In the genomic region with DNA sequence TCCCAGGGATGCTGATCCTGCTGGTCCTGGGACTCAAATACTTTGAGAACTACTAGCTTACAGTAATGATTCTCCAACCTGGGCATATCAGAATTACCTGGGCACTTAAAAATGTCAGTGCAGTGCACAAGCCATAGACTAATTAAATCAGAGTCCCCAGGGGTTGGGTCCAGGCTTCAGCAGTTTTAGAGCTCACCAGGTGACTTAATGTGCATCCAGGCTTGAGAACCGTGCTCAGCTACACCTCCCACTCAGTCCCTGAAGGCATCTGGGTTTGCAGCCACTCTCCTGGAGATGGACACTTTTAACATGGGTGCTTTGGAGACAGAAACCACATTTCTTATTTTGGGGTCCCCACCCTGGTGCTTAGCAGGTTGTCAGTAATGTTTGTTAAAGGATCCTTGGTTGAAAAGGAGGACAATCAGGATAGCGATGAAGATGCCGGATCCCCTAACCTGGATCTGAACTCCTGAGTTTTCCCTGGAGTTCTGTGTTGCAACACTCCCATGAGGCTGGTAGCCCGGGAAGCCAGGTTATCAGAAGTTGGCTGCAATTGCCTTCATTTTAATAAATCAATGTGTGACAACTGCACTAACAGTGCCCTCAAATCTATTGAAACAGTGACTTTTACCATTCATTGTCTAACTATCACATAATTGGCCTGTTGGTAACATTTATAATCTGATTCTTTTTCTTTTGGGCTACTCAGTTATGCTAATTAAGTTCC, we compare ENCODE assay signal across 11 cellular contexts. TPM values are rescaled to one million over a fixed set of nuclear protein-coding genes. Genes with fewer than 3 reads are reported as not detected.
DNase-seq lines count a peak whose midpoint lies in the region; ATAC-seq and TF ChIP-seq lines count a peak whose summit lies in the region.
"Had no signal": no experiment of that assay in that cellular context is flagged by ENCODE, and none has a peak within 500 bp of the region (broad histone marks: within the 10 kb centered on the region; RNA-seq: fewer than 3 reads in every experiment).

No MANE protein-coding gene starts in this region.

- H3K9me3 ChIP-seq in ascending aorta, result no peaks in the 10 kb centered on the region
- H3K9me3 ChIP-seq: neutrophil, thoracic aorta had no signal

- peaks cover 3% of the 10 kb centered on the region for H3K36me3 Mint-ChIP-seq in effector memory CD8-positive, alpha-beta T cell (ENCODE audit: insufficient read depth)
- no peaks in the 10 kb centered on the region for H3K36me3 Mint-ChIP-seq in WTC11

- H3K4me3 Mint-ChIP-seq in effector memory CD8-positive, alpha-beta T cell, result peak overlapping the region in 1 of 2 donors; percentile 13
- no peak overlapping the region for H3K4me3 Mint-ChIP-seq in WTC11

- H3K9me3 Mint-ChIP-seq in effector memory CD8-positive, alpha-beta T cell, result no peaks in the 10 kb centered on the region
- H3K9me3 Mint-ChIP-seq in WTC11, result no peaks in the 10 kb centered on the region

- ATAC-seq in GM18858 (IDR thresholded peaks at IDR 0.05; ENCODE audit: unreplicated experiment) (peak; percentile 27), GM21526 (IDR thresholded peaks at IDR 0.05; ENCODE audit: low FRiP score, unreplicated experiment) (peak; percentile 33), WTC11 (no peak)
- ATAC-seq in effector memory CD8-positive, alpha-beta T cell (replicated peaks), result no peak

- H3K27me3 ChIP-seq in ascending aorta, result no peaks in the 10 kb centered on the region
- H3K27me3 ChIP-seq: neutrophil had no signal

- TF ChIP-seq RAD21 in Ishikawa (IDR thresholded peaks at IDR 0.05; ENCODE audit: low read depth), result no peak

- H3K27me3 Mint-ChIP-seq in effector memory CD8-positive, alpha-beta T cell, result no peaks in the 10 kb centered on the region
- no peaks in the 10 kb centered on the region for H3K27me3 Mint-ChIP-seq in WTC11 (ENCODE audit: low read depth)

- TF ChIP-seq CTCF in WTC11 (IDR thresholded peaks at IDR 0.05) (no peak), ascending aorta (IDR thresholded peaks at IDR 0.05) (no peak)

- H3K36me3 ChIP-seq in ascending aorta, result no peaks in the 10 kb centered on the region
- H3K36me3 ChIP-seq: neutrophil, thoracic aorta had no signal

- H3K4me3 ChIP-seq in ascending aorta, result no peak overlapping the region
- H3K4me3 ChIP-seq: thoracic aorta had no signal

- peak overlapping the region; percentile 82 to 85 for H3K27ac Mint-ChIP-seq in effector memory CD8-positive, alpha-beta T cell
- no peak overlapping the region for H3K27ac Mint-ChIP-seq in WTC11

- CTCF ChIA-PET in WTC11 (lab: Charles Lee), result no interaction called here

- H3K4me1 Mint-ChIP-seq in effector memory CD8-positive, alpha-beta T cell (ENCODE audit: low read depth in 2 of 2), result peaks cover 16 to 22% of the 10 kb centered on the region in 2 donors
- peaks cover 15% of the 10 kb centered on the region for H3K4me1 Mint-ChIP-seq in WTC11

- no peak for TF ChIP-seq EP300 in Ishikawa (IDR thresholded peaks at IDR 0.05; ENCODE audit: borderline replicate concordance)

- no peak overlapping the region for H3K27ac ChIP-seq in ascending aorta
- H3K27ac ChIP-seq: neutrophil, thoracic aorta had no signal

- no peaks in the 10 kb centered on the region for H3K4me1 ChIP-seq in ascending aorta

- intact Hi-C loops in ascending aorta (cut with DNase I), result no loop called here

- POLR2A ChIA-PET in WTC11 (lab: Charles Lee), result no interaction called here

- no peak for DNase-seq in effector memory CD8-positive, alpha-beta T cell
- DNase-seq in NCI-H2029 (lab: John Stamatoyannopoulos, UW) (no peak), WTC11 (ENCODE audit: low spot score) (no peak), ascending aorta (ENCODE audit: low spot score in 2 of 2) (no peak)
- DNase-seq: NCI-H446, T1000 had no signal

TF ChIP-seq in Ishikawa, 13 proteins besides CTCF, POLR2A, EP300 and RAD21:
- TF ChIP-seq, protein P1, sequence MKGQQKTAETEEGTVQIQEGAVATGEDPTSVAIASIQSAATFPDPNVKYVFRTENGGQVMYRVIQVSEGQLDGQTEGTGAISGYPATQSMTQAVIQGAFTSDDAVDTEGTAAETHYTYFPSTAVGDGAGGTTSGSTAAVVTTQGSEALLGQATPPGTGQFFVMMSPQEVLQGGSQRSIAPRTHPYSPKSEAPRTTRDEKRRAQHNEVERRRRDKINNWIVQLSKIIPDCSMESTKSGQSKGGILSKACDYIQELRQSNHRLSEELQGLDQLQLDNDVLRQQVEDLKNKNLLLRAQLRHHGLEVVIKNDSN (IDR thresholded peaks at IDR 0.05), result no peak
- TF ChIP-seq CEBPB (IDR thresholded peaks at IDR 0.05), result peak; percentile 80

TF ChIP-seq in WTC11, 78 proteins besides CTCF, POLR2A, EP300 and RAD21:
- TF ChIP-seq, protein P2, sequence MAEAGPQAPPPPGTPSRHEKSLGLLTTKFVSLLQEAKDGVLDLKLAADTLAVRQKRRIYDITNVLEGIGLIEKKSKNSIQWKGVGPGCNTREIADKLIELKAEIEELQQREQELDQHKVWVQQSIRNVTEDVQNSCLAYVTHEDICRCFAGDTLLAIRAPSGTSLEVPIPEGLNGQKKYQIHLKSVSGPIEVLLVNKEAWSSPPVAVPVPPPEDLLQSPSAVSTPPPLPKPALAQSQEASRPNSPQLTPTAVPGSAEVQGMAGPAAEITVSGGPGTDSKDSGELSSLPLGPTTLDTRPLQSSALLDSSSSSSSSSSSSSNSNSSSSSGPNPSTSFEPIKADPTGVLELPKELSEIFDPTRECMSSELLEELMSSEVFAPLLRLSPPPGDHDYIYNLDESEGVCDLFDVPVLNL (CRISPR knock-in tag; IDR thresholded peaks at IDR 0.05; ENCODE audit: borderline replicate concordance, low read depth), result no peak
- TF ChIP-seq IRF2 (CRISPR knock-in tag; IDR thresholded peaks at IDR 0.05; ENCODE audit: borderline replicate concordance, low read depth), result no peak
- TF ChIP-seq SMAD3 (CRISPR knock-in tag; IDR thresholded peaks at IDR 0.05; ENCODE audit: borderline replicate concordance), result no peak
- TF ChIP-seq ZNF138 (CRISPR knock-in tag; conservative IDR thresholded peaks at IDR 0.05), result no peak
- TF ChIP-seq, protein P3, sequence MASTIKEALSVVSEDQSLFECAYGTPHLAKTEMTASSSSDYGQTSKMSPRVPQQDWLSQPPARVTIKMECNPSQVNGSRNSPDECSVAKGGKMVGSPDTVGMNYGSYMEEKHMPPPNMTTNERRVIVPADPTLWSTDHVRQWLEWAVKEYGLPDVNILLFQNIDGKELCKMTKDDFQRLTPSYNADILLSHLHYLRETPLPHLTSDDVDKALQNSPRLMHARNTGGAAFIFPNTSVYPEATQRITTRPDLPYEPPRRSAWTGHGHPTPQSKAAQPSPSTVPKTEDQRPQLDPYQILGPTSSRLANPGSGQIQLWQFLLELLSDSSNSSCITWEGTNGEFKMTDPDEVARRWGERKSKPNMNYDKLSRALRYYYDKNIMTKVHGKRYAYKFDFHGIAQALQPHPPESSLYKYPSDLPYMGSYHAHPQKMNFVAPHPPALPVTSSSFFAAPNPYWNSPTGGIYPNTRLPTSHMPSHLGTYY (CRISPR knock-in tag; IDR thresholded peaks at IDR 0.05), result no peak
- TF ChIP-seq, protein P4, sequence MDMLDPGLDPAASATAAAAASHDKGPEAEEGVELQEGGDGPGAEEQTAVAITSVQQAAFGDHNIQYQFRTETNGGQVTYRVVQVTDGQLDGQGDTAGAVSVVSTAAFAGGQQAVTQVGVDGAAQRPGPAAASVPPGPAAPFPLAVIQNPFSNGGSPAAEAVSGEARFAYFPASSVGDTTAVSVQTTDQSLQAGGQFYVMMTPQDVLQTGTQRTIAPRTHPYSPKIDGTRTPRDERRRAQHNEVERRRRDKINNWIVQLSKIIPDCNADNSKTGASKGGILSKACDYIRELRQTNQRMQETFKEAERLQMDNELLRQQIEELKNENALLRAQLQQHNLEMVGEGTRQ (CRISPR knock-in tag; IDR thresholded peaks at IDR 0.05), result no peak
- TF ChIP-seq FOXJ3 (CRISPR knock-in tag; IDR thresholded peaks at IDR 0.05; ENCODE audit: borderline replicate concordance), result no peak
- TF ChIP-seq, protein P5, sequence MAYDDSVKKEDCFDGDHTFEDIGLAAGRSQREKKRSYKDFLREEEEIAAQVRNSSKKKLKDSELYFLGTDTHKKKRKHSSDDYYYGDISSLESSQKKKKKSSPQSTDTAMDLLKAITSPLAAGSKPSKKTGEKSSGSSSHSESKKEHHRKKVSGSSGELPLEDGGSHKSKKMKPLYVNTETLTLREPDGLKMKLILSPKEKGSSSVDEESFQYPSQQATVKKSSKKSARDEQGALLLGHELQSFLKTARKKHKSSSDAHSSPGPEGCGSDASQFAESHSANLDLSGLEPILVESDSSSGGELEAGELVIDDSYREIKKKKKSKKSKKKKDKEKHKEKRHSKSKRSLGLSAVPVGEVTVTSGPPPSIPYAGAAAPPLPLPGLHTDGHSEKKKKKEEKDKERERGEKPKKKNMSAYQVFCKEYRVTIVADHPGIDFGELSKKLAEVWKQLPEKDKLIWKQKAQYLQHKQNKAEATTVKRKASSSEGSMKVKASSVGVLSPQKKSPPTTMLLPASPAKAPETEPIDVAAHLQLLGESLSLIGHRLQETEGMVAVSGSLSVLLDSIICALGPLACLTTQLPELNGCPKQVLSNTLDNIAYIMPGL (CRISPR knock-in tag; IDR thresholded peaks at IDR 0.05), result no peak

RNA-seq across cellular contexts. Expression of a gene that starts 48.1 kb away (rescaled TPM):
- 0.44 TPM in 1 of 3 replicates, not detected in the others for total RNA-seq in WTC11 (2021)
- not detected for total RNA-seq in ascending aorta
- total RNA-seq: thoracic aorta had no signal

Comparison
In these comparisons a context has a peak if more than half of its experiments do, and no peak if none do; other contexts are left out.
1. ATAC-seq: peak in GM18858 (single experiment) and GM21526 (single experiment); none in effector memory CD8-positive, alpha-beta T cell (single experiment) and WTC11 (single experiment).